10 cellular contexts compared by ENCODE assay signal in genomic region chr1:24022611-24023359, GRCh38. TPM values are rescaled to one million over a fixed set of nuclear protein-coding genes. Genes with fewer than 3 reads are reported as not detected.
DNase-seq lines count a peak whose midpoint lies in the region; ATAC-seq, FAIRE-seq and TF ChIP-seq lines count a peak whose summit lies in the region.
"Had no signal": no experiment of that assay in that cellular context is flagged by ENCODE, and none has a peak within 500 bp of the region (broad histone marks: within the 10 kb centered on the region; RNA-seq: fewer than 3 reads in every experiment).

No MANE protein-coding gene starts in this region.

- no peak overlapping the region for H3K14ac ChIP-seq in trophoblast cell (ENCODE audit: low read length)

- H3K18ac ChIP-seq in trophoblast cell (ENCODE audit: low read length) = peak overlapping the region; percentile 25

- no peak overlapping the region for H2BK12ac ChIP-seq in trophoblast cell (ENCODE audit: low read length)

- H3K79me2 ChIP-seq in trophoblast cell (ENCODE audit: control insufficient read depth, insufficient read depth, low read length, poor library complexity) = no peaks in the 10 kb centered on the region

- no peak overlapping the region for H4K91ac ChIP-seq in trophoblast cell (ENCODE audit: low read depth, low read length)

- H3K4me1 ChIP-seq in esophagus muscularis mucosa (peaks cover 40 to 58% (median 56%) of the 10 kb centered on the region in 4 donors), trophoblast cell (ENCODE audit: control insufficient read depth in 1 of 2, insufficient read depth in 2 of 2, low read length in 2 of 2) (peaks cover 21 to 24% of the 10 kb centered on the region in 2 experiments)

- WGBS in esophagus muscularis mucosa = 88% methylated on average over 3 of the region's 3 CpGs
- WGBS in trophoblast cell (ENCODE audit: extremely low coverage, insufficient coverage, insufficient read length) = no CpG with 5 or more reads among the region's 3 CpGs

- H3K4me3 ChIP-seq in esophagus muscularis mucosa (no peak overlapping the region), trophoblast cell (ENCODE audit: low read depth, low read length) (no peak overlapping the region)

- intact Hi-C loops in esophagus muscularis mucosa (cut with DNase I) = no loop called here

- no peak overlapping the region for H2AK5ac ChIP-seq in trophoblast cell (ENCODE audit: low read length)

- DNase-seq in Caki2 (ENCODE audit: low read depth) (peak; percentile 89), RCC 7860 (ENCODE audit: low spot score) (peak; percentile 87), esophagus muscularis mucosa (ENCODE audit: extremely low spot score) (no peak), trophoblast cell (peak; percentile 68 to 79), hypothalamus (lab: John Stamatoyannopoulos, UW) (no peak)
- DNase-seq: DMS79 treated with DMSO at 0.1 percent for 48 hours had no signal

- H2BK5ac ChIP-seq in trophoblast cell (ENCODE audit: low read depth, low read length, poor library complexity) = peak overlapping the region; percentile 28

- peak overlapping the region; percentile 56 to 93 (median 92) for H3K27ac ChIP-seq in esophagus muscularis mucosa (replicated peaks in 1 of 4)
- peak overlapping the region; percentile 80 for H3K27ac ChIP-seq in trophoblast cell (ENCODE audit: low read depth, low read length)

- H3K36me3 ChIP-seq in esophagus muscularis mucosa (no peaks in the 10 kb centered on the region), trophoblast cell (ENCODE audit: control insufficient read depth in 1 of 2, insufficient read depth in 2 of 2, low read length in 2 of 2) (no peaks in the 10 kb centered on the region)

- H3K4ac ChIP-seq in trophoblast cell (ENCODE audit: low read depth, low read length) = no peak overlapping the region

- no peak overlapping the region for H2AFZ ChIP-seq in trophoblast cell (ENCODE audit: insufficient read depth, low read length, poor library complexity)

- H3K23ac ChIP-seq in trophoblast cell (ENCODE audit: low read length) = no peak overlapping the region

- H3K9me3 ChIP-seq in esophagus muscularis mucosa = no peaks in the 10 kb centered on the region
- H3K9me3 ChIP-seq in trophoblast cell (ENCODE audit: insufficient read depth, low read depth, low read length) = no peaks in the 10 kb centered on the region

- no peaks in the 10 kb centered on the region for H3K27me3 ChIP-seq in esophagus muscularis mucosa
- H3K27me3 ChIP-seq in trophoblast cell (ENCODE audit: insufficient read depth, low read length) = no peaks in the 10 kb centered on the region

- FAIRE-seq in RCC 7860 (lab: Jason Lieb, UNC) = peak; percentile 62

- H3K9ac ChIP-seq in trophoblast cell (ENCODE audit: low read length) = no peak overlapping the region

- peak overlapping the region; percentile 42 for H3K4me2 ChIP-seq in trophoblast cell (ENCODE audit: low read length)

- in situ Hi-C loops in Caki2 (cut with HindIII; ENCODE audit: low pct_unique_long_range_greater_than_20kb, low sequenced_read_pairs) = no loop called here

- no peak for ATAC-seq in GM18907 (IDR thresholded peaks at IDR 0.05; ENCODE audit: unreplicated experiment)
- ATAC-seq in GM21717 (IDR thresholded peaks at IDR 0.05; ENCODE audit: unreplicated experiment) = no peak
- ATAC-seq in GM21528 (IDR thresholded peaks at IDR 0.05; ENCODE audit: low FRiP score, unreplicated experiment) = no peak
- ATAC-seq: stimulated activated effector memory CD8-positive, alpha-beta T cell treated with anti-CD3 and anti-CD28 coated beads, Interleukin-12 subunit alpha, Interleukin-12 subunit beta, amount 100 ng/mL, for 72 hours had no signal

- no peak overlapping the region for H4K8ac ChIP-seq in trophoblast cell (ENCODE audit: low read depth, low read length)

- H2BK120ac ChIP-seq in trophoblast cell (ENCODE audit: insufficient read depth, low read length, poor library complexity) = no peak overlapping the region

- peaks cover 7% of the 10 kb centered on the region for H3K79me1 ChIP-seq in trophoblast cell (ENCODE audit: low read length)

- TF ChIP-seq POLR2A in esophagus muscularis mucosa (IDR thresholded peaks at IDR 0.05; ENCODE audit: low read depth) = no peak

- TF ChIP-seq EP300 in esophagus muscularis mucosa (IDR thresholded peaks at IDR 0.05) = no peak

- no peak overlapping the region for H4K12ac ChIP-seq in trophoblast cell (ENCODE audit: low read depth, low read length)

- TF ChIP-seq CTCF in esophagus muscularis mucosa (IDR thresholded peaks at IDR 0.05) = no peak

RNA-seq across cellular contexts. Expression of gene SRSF10, which starts 42.7 kb away (rescaled TPM):
- 24.5 and 31.9 TPM in 2 replicates for total RNA-seq in Caki2 (2014; rRNA removed; shearing (Covaris generic); ENCODE audit: low replicate concordance)
- total RNA-seq in esophagus muscularis mucosa = 10 to 100 TPM; 53.6 to 89.7 (median 56.6) TPM
- 65.1 and 66.3 TPM in 2 replicates for polyA plus RNA-seq in trophoblast cell (2013)

Comparison
In these comparisons a context has a peak if more than half of its experiments do, and no peak if none do; other contexts are left out.
1. DNase-seq: peak in Caki2 (single experiment), RCC 7860 (single experiment) and trophoblast cell (2 of 2); none in esophagus muscularis mucosa (single experiment) and hypothalamus (0 of 51).